In the genomic region with DNA sequence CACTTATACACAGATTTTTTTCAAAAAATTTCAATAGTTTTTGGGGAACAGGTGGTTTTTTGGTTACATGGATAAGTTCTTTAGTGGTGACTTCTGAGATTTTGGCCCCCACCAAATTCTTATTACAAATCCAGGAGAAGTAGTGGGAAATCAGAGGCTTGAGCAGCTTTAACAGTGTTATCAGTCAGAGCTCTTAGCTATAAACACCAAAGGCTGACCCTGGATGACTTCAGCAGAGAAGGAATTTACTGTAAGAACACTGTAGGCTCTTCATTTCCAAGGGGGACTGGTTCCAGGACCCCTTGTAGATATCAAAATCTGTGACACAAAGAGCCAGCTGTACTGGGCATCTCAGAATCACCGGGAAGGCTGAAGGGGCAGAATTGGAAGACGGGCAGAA, we compare ENCODE assay signal across 1 cellular context.
TF ChIP-seq lines count a peak whose summit lies in the region.

No MANE protein-coding gene starts in this region.

TF ChIP-seq in K562, 482 proteins besides CTCF, POLR2A, EP300 and RAD21 (continued from another document):
- TF ChIP-seq E2F8 (IDR thresholded peaks at IDR 0.05; ENCODE audit: low read depth, partially characterized antibody) = no peak
